In genomic region chr6:158825038-158825950, GRCh38 we compare ENCODE assay signal across 13 cellular contexts. TPM values are rescaled to one million over a fixed set of nuclear protein-coding genes. Genes with fewer than 3 reads are reported as not detected.
A peak's percentile ranks its signal among the peaks of the same experiment; 100 is the strongest.
DNase-seq lines count a peak whose midpoint lies in the region; TF ChIP-seq lines count a peak whose summit lies in the region.
"Had no signal": no experiment of that assay in that cellular context is flagged by ENCODE, and none has a peak within 500 bp of the region (broad histone marks: within the 10 kb centered on the region; RNA-seq: fewer than 3 reads in every experiment).

No MANE protein-coding gene starts in this region.

- H3K9me3 ChIP-seq in fibroblast of lung (ENCODE audit: control insufficient read depth, insufficient read depth, low read depth, low read length) (no peaks in the 10 kb centered on the region), stomach (no peaks in the 10 kb centered on the region), Peyer's patch (no peaks in the 10 kb centered on the region)

- H3K4me2 ChIP-seq in fibroblast of lung (ENCODE audit: extremely low read depth, insufficient read depth, low read length), result peak overlapping the region; percentile 4
- H3K4me2 ChIP-seq: BLaER1 had no signal

- H3K4me1 ChIP-seq in fibroblast of lung (ENCODE audit: control insufficient read depth, extremely low read depth, insufficient read depth, low read length), result peaks cover 2% of the 10 kb centered on the region
- H3K4me1 ChIP-seq in stomach, result peaks cover 0 to 9% (median 6%) of the 10 kb centered on the region in 4 donors
- H3K4me1 ChIP-seq in Peyer's patch, result no peaks in the 10 kb centered on the region
- H3K4me1 ChIP-seq: BLaER1 had no signal

- WGBS in stomach, 5 donors, result 61 to 71% (median 64%) methylated on average over 13 of the region's 13 CpGs

- intact Hi-C loops in stomach (cut with DNase I; ENCODE audit: low total_unique reads), result no loop called here

- H3K27me3 Mint-ChIP-seq in mesothelial cell of epicardium (ENCODE audit: low read depth), result no peaks in the 10 kb centered on the region
- H3K27me3 Mint-ChIP-seq: naive thymus-derived CD4-positive, alpha-beta T cell had no signal

- H3K4me3 ChIP-seq in fibroblast of lung (replicated peaks in 1 of 4; ENCODE audit: control extremely low read depth in 1 of 4, insufficient read depth in 1 of 4, low read depth in 3 of 4, low read length in 4 of 4), result no peak overlapping the region
- H3K4me3 ChIP-seq in stomach, result no peak overlapping the region
- no peak overlapping the region for H3K4me3 ChIP-seq in Peyer's patch
- H3K4me3 ChIP-seq: BLaER1, skin epidermis had no signal

- H3K27me3 ChIP-seq in fibroblast of lung (ENCODE audit: control insufficient read depth, insufficient read depth, low read length) (no peaks in the 10 kb centered on the region), stomach (no peaks in the 10 kb centered on the region), Peyer's patch (no peaks in the 10 kb centered on the region)
- H3K27me3 ChIP-seq: BLaER1 had no signal

- H3K9ac ChIP-seq in fibroblast of lung (ENCODE audit: insufficient read depth, low read length), result no peak overlapping the region
- H3K9ac ChIP-seq: BLaER1 had no signal

- no peak for TF ChIP-seq POLR2A in stomach (IDR thresholded peaks at IDR 0.05)
- no peak for TF ChIP-seq POLR2A in Peyer's patch (IDR thresholded peaks at IDR 0.05)

- TF ChIP-seq CTCF in RWPE1 (conservative IDR thresholded peaks at IDR 0.05; ENCODE audit: low read depth) (no peak), fibroblast of lung (conservative IDR thresholded peaks at IDR 0.05 in 1 of 2, IDR thresholded peaks at IDR 0.05 in 1 of 2; ENCODE audit: low read depth in 1 of 2, low read length in 2 of 2) (no peak), mesothelial cell of epicardium (IDR thresholded peaks at IDR 0.05; ENCODE audit: unreplicated experiment) (no peak), stomach (IDR thresholded peaks at IDR 0.05) (no peak), Peyer's patch (IDR thresholded peaks at IDR 0.05) (no peak)

- peak overlapping the region; percentile 85 for H3K27ac Mint-ChIP-seq in mesothelial cell of epicardium
- H3K27ac Mint-ChIP-seq: activated naive CD4-positive, alpha-beta T cell treated with anti-CD3 and anti-CD28 coated beads, Interleukin-2, amount 50 U/mL, for 72 hours had no signal

- peaks cover 19% of the 10 kb centered on the region for H3K4me1 Mint-ChIP-seq in mesothelial cell of epicardium

- H3K36me3 Mint-ChIP-seq in mesothelial cell of epicardium, result no peaks in the 10 kb centered on the region

- peak overlapping the region; percentile 15 for H3K4me3 Mint-ChIP-seq in mesothelial cell of epicardium

- H3K27ac ChIP-seq in RWPE1 (peak overlapping the region; percentile 5; the same call in 1 of the 2 replicates), fibroblast of lung (ENCODE audit: insufficient read depth, low read length) (peak overlapping the region; percentile 9), stomach (peak overlapping the region in 3 of 5 donors; percentile 11 to 29 (median 16)), Peyer's patch (no peak overlapping the region)
- H3K27ac ChIP-seq: BLaER1, skin epidermis had no signal

- no peak for TF ChIP-seq EP300 in stomach (IDR thresholded peaks at IDR 0.05)

- H3K79me2 ChIP-seq in fibroblast of lung (ENCODE audit: control insufficient read depth, insufficient read depth, low read length), result no peaks in the 10 kb centered on the region

- POLR2A ChIA-PET in RWPE1 (lab: Yijun Ruan, JAX; ENCODE audit: low non-redundant PET), result no interaction called here

- H2AFZ ChIP-seq in fibroblast of lung (ENCODE audit: low read length), result peak overlapping the region; percentile 15

- no peak for DNase-seq in RWPE1 (ENCODE audit: low spot score)
- DNase-seq in fibroblast of lung (ENCODE audit: low read depth in 2 of 2), result peak in 1 of 2 donors; percentile 11
- no peak for DNase-seq in mesothelial cell of epicardium (ENCODE audit: low spot score in 2 of 2, unreplicated experiment in 2 of 2)
- no peak for DNase-seq in stomach
- DNase-seq in Peyer's patch, result no peak
- DNase-seq in dedifferentiated amniotic fluid mesenchymal stem cell (ENCODE audit: extremely low spot score), result no peak
- DNase-seq in NCI-H187 (lab: John Stamatoyannopoulos, UW), result no peak
- DNase-seq: activated CD4-positive, CD25-positive, alpha-beta regulatory T cell; caudate nucleus; naive thymus-derived CD4-positive, alpha-beta T cell had no signal

- CTCF ChIA-PET in RWPE1 (lab: Yijun Ruan, JAX), result interaction anchor here (0.9 kb wide), 1 partner anchor 129 kb away, joined by 3 read pairs; no protein-coding TSS in a partner anchor

- H3K36me3 ChIP-seq in fibroblast of lung (ENCODE audit: control insufficient read depth, insufficient read depth, low read length) (no peaks in the 10 kb centered on the region), stomach (no peaks in the 10 kb centered on the region), Peyer's patch (no peaks in the 10 kb centered on the region)
- H3K36me3 ChIP-seq: BLaER1 had no signal

- no peaks in the 10 kb centered on the region for H4K20me1 ChIP-seq in fibroblast of lung (ENCODE audit: control insufficient read depth, extremely low read depth, insufficient read depth, low read length)
- H4K20me1 ChIP-seq: BLaER1 had no signal

- H3K9me3 Mint-ChIP-seq in mesothelial cell of epicardium, result no peaks in the 10 kb centered on the region

RNA-seq across cellular contexts. Expression of gene EZR, which starts 6.1 kb away (rescaled TPM):
- total RNA-seq in fibroblast of lung (55.2 and 89.0 TPM in 2 replicates), mesothelial cell of epicardium (195 to 208 TPM (median 204 TPM) in 3 replicates), stomach (100 to 1,000 TPM in 3 of 5 donors, 10 to 100 TPM in 2; 69.5 to 317 (median 295) TPM), Peyer's patch (100 to 1,000 TPM; 201 to 515 (median 470) TPM)
- polyA plus RNA-seq in fibroblast of lung (105 and 132 TPM in 2 replicates), stomach (100 to 1,000 TPM; 121 to 231 (median 205) TPM)
- 103 and 125 TPM in 2 replicates for polyA plus RNA-seq in fibroblast of lung (2012)
- polyA minus RNA-seq in fibroblast of lung (ENCODE audit: low replicate concordance), result 108 and 119 TPM in 2 replicates

Comparison
In these comparisons a context has a peak if more than half of its experiments do, and no peak if none do; other contexts are left out.
1. H3K27ac ChIP-seq: peak in RWPE1 (single experiment), fibroblast of lung (single experiment) and stomach (3 of 5); none in Peyer's patch (0 of 4).